8 cellular contexts compared by ENCODE assay signal in the genomic region with DNA sequence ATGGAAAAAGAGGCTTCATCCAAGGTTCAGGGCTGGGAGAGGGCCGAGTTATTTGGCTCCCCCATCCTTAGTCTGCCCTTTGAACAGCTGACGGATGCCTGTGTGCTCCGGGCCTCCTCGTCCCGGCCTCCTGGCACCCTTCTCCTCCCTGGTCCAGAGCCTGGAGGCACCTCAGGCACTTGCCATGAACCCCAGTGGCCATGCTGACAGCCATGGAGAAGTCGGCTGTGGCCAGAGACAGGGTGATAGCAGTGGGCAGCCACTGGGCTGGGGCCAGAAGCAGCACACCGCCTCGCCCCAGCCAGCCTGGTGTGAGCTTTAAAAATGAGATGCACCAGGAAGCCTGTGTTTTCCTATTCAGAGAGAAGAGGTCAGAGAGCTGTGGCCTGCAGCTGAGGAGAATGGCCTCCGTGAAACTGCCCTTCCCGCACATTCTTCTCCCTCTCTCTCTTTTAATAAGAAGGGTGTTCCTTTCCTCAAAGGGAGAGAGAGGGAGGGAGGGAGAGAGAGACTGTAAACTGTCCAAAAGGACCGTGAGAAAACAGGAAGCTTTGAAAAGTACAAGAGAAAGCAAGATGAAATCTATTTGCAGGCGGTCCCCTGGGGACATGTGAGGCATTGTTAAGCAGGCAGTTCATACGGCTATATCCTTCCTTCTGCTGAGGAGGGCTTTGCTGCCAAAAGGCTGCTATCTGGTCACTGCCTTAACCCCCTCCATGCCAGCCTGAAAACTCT. TPM values are rescaled to one million over a fixed set of nuclear protein-coding genes. Genes with fewer than 3 reads are reported as not detected.
A peak's percentile ranks its signal among the peaks of the same experiment; 100 is the strongest.
DNase-seq lines count a peak whose midpoint lies in the region; ATAC-seq, FAIRE-seq and TF ChIP-seq lines count a peak whose summit lies in the region.

No MANE protein-coding gene starts in this region.

- CTCF ChIA-PET in GM12878 (lab: Yijun Ruan, JAX), result interaction anchor here (0.6 to 3.1 kb wide), 11 partner anchors 9 to 317 kb away, joined by 3 to 22 read pairs (median 4); no protein-coding TSS in a partner anchor

- no peak for TF ChIP-seq CTCF in GM12878 (IDR thresholded peaks at IDR 0.05 in 2 of 3, conservative IDR thresholded peaks at IDR 0.05 in 1 of 3; ENCODE audit: control insufficient read depth in 2 of 3, extremely low read depth in 1 of 3, insufficient read depth in 1 of 3, low read depth in 3 of 3, low read length in 3 of 3)
- TF ChIP-seq CTCF in keratinocyte (optimal IDR thresholded peaks at IDR 0.05 in 1 of 3, IDR thresholded peaks at IDR 0.05 in 1 of 3, conservative IDR thresholded peaks at IDR 0.05 in 1 of 3; ENCODE audit: extremely low read depth in 1 of 3, insufficient read depth in 2 of 3, low read length in 3 of 3), result no peak

- ATAC-seq in GM19328 (IDR thresholded peaks at IDR 0.05; ENCODE audit: unreplicated experiment) (peak; percentile 71), HG03378 (IDR thresholded peaks at IDR 0.05; ENCODE audit: unreplicated experiment) (peak; percentile 83), GM12878 (peak; percentile 94)

- H2AFZ ChIP-seq in GM12878 (ENCODE audit: control insufficient read depth, low read depth, low read length) (peak overlapping the region; percentile 97), keratinocyte (ENCODE audit: control insufficient read depth, low read length) (peak overlapping the region; percentile 78)

- in situ Hi-C loops in GM12878 (cut with MboI), result no loop called here

- peak overlapping the region; percentile 3; the same call in 1 of the 2 replicates for H3K9ac ChIP-seq in GM12878 (ENCODE audit: control insufficient read depth, insufficient read depth, low read length)
- no peak overlapping the region for H3K9ac ChIP-seq in keratinocyte (ENCODE audit: control insufficient read depth, extremely low read depth, insufficient read depth, low read length)

- dilution Hi-C loops in keratinocyte (cut with MboI; ENCODE audit: extremely low pct_ligation_motif_present, low sequenced_read_pairs), result no loop called here

- H3K79me2 ChIP-seq in GM12878 (ENCODE audit: control insufficient read depth, insufficient read depth, low read length) (no peaks in the 10 kb centered on the region), keratinocyte (ENCODE audit: control insufficient read depth, insufficient read depth, low read length) (no peaks in the 10 kb centered on the region)

- H3K36me3 ChIP-seq in GM12878 (ENCODE audit: control insufficient read depth in 2 of 2, insufficient read depth in 2 of 2, low read length in 1 of 2) (no peaks in the 10 kb centered on the region), keratinocyte (ENCODE audit: control insufficient read depth in 2 of 2, extremely low read depth in 1 of 2, insufficient read depth in 2 of 2, low read length in 2 of 2) (no peaks in the 10 kb centered on the region)

- intact Hi-C loops in GM12878 (cut with micrococcal nuclease; ENCODE audit: unreplicated experiment), result loop anchor here (1.0 kb wide), 1 partner anchor 13 kb away; no protein-coding TSS in a partner anchor

- 43% methylated on average over 13 of the region's 13 CpGs for WGBS in GM12878 (ENCODE audit: insufficient coverage, insufficient replicate concordance, low lambda C conversion rate, missing lambda C conversion rate)

- RAD21 ChIA-PET in GM12878 (lab: Charles Lee; ENCODE audit: unreplicated experiment), result interaction anchor here (0.7 to 3.6 kb wide), 15 partner anchors 11 to 367 kb away, joined by 3 to 31 read pairs (median 4); no protein-coding TSS in a partner anchor

- SMC1A ChIA-PET in GM12878 (lab: Charles Lee; ENCODE audit: uncharacterized antibody, unreplicated experiment), result interaction anchor here (0.6 to 9.4 kb wide), 15 partner anchors 8 to 85 kb away, joined by 3 to 141 read pairs (median 4); a partner anchor contains a TSS

- H4K20me1 ChIP-seq in GM12878 (ENCODE audit: control insufficient read depth, insufficient read depth), result no peaks in the 10 kb centered on the region
- no peaks in the 10 kb centered on the region for H4K20me1 ChIP-seq in keratinocyte (ENCODE audit: control insufficient read depth, extremely low read depth, insufficient read depth, low read length)

- FAIRE-seq in GM12878 (lab: Jason Lieb, UNC) (peak; percentile 47), keratinocyte (lab: Jason Lieb, UNC) (no peak)

- H3K4me3 ChIP-seq in GM12878, result no peak overlapping the region
- H3K4me3 ChIP-seq in keratinocyte (ENCODE audit: control insufficient read depth in 2 of 3, extremely low read depth in 1 of 3, insufficient read depth in 2 of 3, low read depth in 1 of 3, low read length in 3 of 3), result no peak overlapping the region

- POLR2A ChIA-PET in GM12878 (lab: Charles Lee), result interaction anchor here (0.7 to 6.3 kb wide), 6 partner anchors 12 to 55 kb away, joined by 3 to 36 read pairs (median 5); no protein-coding TSS in a partner anchor

- peak overlapping the region; percentile 76 for H3K27ac ChIP-seq in GM12878 (ENCODE audit: control insufficient read depth, insufficient read depth)
- H3K27ac ChIP-seq in keratinocyte (ENCODE audit: control insufficient read depth, insufficient read depth, low read length), result no peak overlapping the region
- peak overlapping the region; percentile 70 for H3K27ac ChIP-seq in temporal lobe (ENCODE audit: low read depth, low read length)

- no TSS peak for BruUV-seq in GM12878 (replicated peaks; lab: Mats Ljungman, UMichigan)

- H3K4me1 ChIP-seq in GM12878 (ENCODE audit: control insufficient read depth, insufficient read depth, low read length) (peaks cover 12% of the 10 kb centered on the region), keratinocyte (ENCODE audit: control insufficient read depth, extremely low read depth, insufficient read depth, low read length) (peaks cover 12% of the 10 kb centered on the region)

- H3K9me1 ChIP-seq in keratinocyte (ENCODE audit: control insufficient read depth, extremely low read depth, insufficient read depth, low read length), result no peaks in the 10 kb centered on the region

- H3K9me3 ChIP-seq in GM12878 (replicated peaks; ENCODE audit: control insufficient read depth, insufficient read depth, low read length) (no peaks in the 10 kb centered on the region), keratinocyte (ENCODE audit: control insufficient read depth, low read depth, low read length) (no peaks in the 10 kb centered on the region)

- DNase-seq in A172 (ENCODE audit: low spot score) (peak; percentile 76), GM12878 (ENCODE audit: low read depth, low spot score) (peak; percentile 75), keratinocyte (ENCODE audit: low read depth, low spot score) (no peak), NCI-H82 treated with DMSO at 0.1 percent for 48 hours (lab: John Stamatoyannopoulos, UW; ENCODE audit: unreplicated experiment) (no peak)
- no peak for DNase-seq in activated CD8-positive, alpha-beta memory T cell treated with anti-CD3 and anti-CD28 coated beads, Interleukin-2, amount 50 U/mL, for 4 hours

- no peaks in the 10 kb centered on the region for H3K27me3 ChIP-seq in GM12878 (replicated peaks in 1 of 2; ENCODE audit: control insufficient read depth in 2 of 2, insufficient read depth in 2 of 2, low read length in 1 of 2)
- no peaks in the 10 kb centered on the region for H3K27me3 ChIP-seq in keratinocyte (ENCODE audit: control insufficient read depth, extremely low read depth, insufficient read depth, low read length)

- no peak for TF ChIP-seq POLR2A in GM12878 (IDR thresholded peaks at IDR 0.05; ENCODE audit: low read depth, low read length)

- no peak for TF ChIP-seq RAD21 in GM12878 (IDR thresholded peaks at IDR 0.05; ENCODE audit: insufficient read depth, low read depth, low read length)

- H3K4me2 ChIP-seq in GM12878 (ENCODE audit: control insufficient read depth, insufficient read depth) (peak overlapping the region; percentile 1; the same call in 1 of the 2 replicates), keratinocyte (ENCODE audit: control insufficient read depth, extremely low read depth, insufficient read depth, low read depth, low read length) (no peak overlapping the region)

- TF ChIP-seq EP300 in GM12878 (IDR thresholded peaks at IDR 0.05; ENCODE audit: borderline replicate concordance in 1 of 2, control insufficient read depth in 1 of 2, low read depth in 2 of 2, low read length in 2 of 2), result peak in 1 of 2 experiments; percentile 9; a peak in 1 of 4 replicates

RNA-seq across cellular contexts. Expression of a gene that starts 55.3 kb away (rescaled TPM):
- not detected in 2 replicates for total RNA-seq in A172 (2014; rRNA removed; shearing (Covaris generic))
- total RNA-seq in GM12878 (2013; cell fraction: nucleolus; rRNA removed), result not detected in 2 replicates
- total RNA-seq in GM12878 (2014; rRNA removed), result 0.06 TPM in 1 of 2 replicates, not detected in the other
- 0.05 TPM in 1 of 2 replicates, not detected in the other for total RNA-seq in GM12878 (2014; rRNA removed; fragmentation: Illumina TruSeq; extraction: Trizol)
- 0.18 TPM in 1 of 2 replicates, not detected in the other for total RNA-seq in GM12878 (2021)
- polyA plus RNA-seq in GM12878 (2011; ENCODE audit: low read depth), result not detected
- polyA plus RNA-seq in GM12878 (2011; rRNA removed), result not detected in 2 replicates
- polyA plus RNA-seq in GM12878 (2011; cell fraction: cytosol; rRNA removed), result not detected in 2 replicates
- polyA plus RNA-seq in GM12878 (2011; cell fraction: nucleus; rRNA removed), result not detected in 2 replicates
- polyA plus RNA-seq in GM12878 (2012), result 0.04 and 0.08 TPM in 2 replicates
- 0.01 and 0.10 TPM in 2 replicates for polyA plus RNA-seq in GM12878 (2014; fragmentation: Illumina TruSeq; extraction: Trizol)
- polyA plus RNA-seq in GM12878 (2014; fragmentation: Nextera tagmentation; extraction: Ambion mirVana), result not detected
- 0.03 TPM in 1 of 2 replicates, not detected in the other for polyA plus RNA-seq in GM12878 (2014; rRNA removed)
- polyA plus RNA-seq in GM12878 (2016; fragmentation: Nextera tagmentation; extraction: Ambion mirVana), result not detected
- polyA minus RNA-seq in GM12878 (2011; rRNA and poly(A)+ RNA removed), result not detected in 2 replicates
- not detected in 2 replicates for polyA minus RNA-seq in GM12878 (2011; cell fraction: cytosol; rRNA and poly(A)+ RNA removed)
- polyA minus RNA-seq in GM12878 (2011; cell fraction: nucleus; rRNA and poly(A)+ RNA removed), result not detected in 2 replicates
- not detected in 3 replicates for polyA plus RNA-seq in keratinocyte
- polyA plus RNA-seq in keratinocyte (2011; ENCODE audit: low read depth), result not detected
- not detected in 2 replicates for polyA plus RNA-seq in keratinocyte (2011; cell fraction: cytosol; rRNA removed)
- polyA plus RNA-seq in keratinocyte (2011; cell fraction: nucleus; rRNA removed), result not detected in 2 replicates
- not detected in 2 replicates for polyA plus RNA-seq in keratinocyte (2012; ENCODE audit: low replicate concordance)
- not detected in 3 replicates for polyA minus RNA-seq in keratinocyte
- polyA minus RNA-seq in keratinocyte (2011; cell fraction: cytosol; rRNA and poly(A)+ RNA removed), result not detected
- not detected in 2 replicates for polyA minus RNA-seq in keratinocyte (2011; cell fraction: nucleus; rRNA and poly(A)+ RNA removed)
- 1.5 TPM for total RNA-seq in temporal lobe

Comparison
In these comparisons a context has a peak if more than half of its experiments do, and no peak if none do; other contexts are left out.
1. DNase-seq: peak in A172 (single experiment) and GM12878 (single experiment); none in keratinocyte (single experiment), NCI-H82 treated with DMSO at 0.1 percent for 48 hours (single experiment) and activated CD8-positive, alpha-beta memory T cell treated with anti-CD3 and anti-CD28 coated beads, Interleukin-2, amount 50 U/mL, for 4 hours (single experiment).
2. Peak in every context shown above with its lines, with median percentiles within 50 percentile points of each other: ATAC-seq.